In the genomic region with DNA sequence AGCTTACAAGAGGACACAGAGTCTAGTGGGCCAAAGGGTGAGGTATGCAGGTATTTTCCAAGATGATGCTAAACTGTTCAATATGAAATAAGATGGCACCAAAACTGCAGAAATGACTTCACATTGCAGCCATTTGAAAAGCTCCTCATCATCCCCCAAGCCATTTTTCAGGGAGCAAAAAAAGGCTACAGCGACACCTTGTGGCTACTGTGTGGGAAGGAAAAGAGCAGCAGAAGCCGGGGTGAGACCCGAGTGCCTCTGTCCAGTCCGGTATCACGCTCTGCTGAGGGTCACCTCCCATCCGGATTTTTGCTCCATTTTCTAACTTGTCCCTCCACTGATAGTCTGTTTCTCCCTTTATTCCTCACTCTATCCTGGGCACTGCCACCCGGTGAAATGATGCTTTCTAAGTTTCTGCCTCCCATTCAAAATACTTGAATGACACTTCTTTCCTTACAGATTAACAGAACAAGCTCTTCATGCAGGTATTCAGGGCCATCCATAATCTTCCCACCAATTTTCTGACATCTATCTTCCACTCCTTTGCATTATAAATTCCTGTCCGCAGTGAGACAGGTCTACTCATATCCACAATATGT, we compare ENCODE assay signal across 8 cellular contexts.
DNase-seq lines count a peak whose midpoint lies in the region; ATAC-seq and TF ChIP-seq lines count a peak whose summit lies in the region.

No MANE protein-coding gene starts in this region.

- peak; percentile 74 for ATAC-seq in HG02610 (IDR thresholded peaks at IDR 0.05; ENCODE audit: unreplicated experiment)

- DNase-seq in AG09309 (ENCODE audit: low read depth): no peak
- DNase-seq in NCI-H1694 (lab: John Stamatoyannopoulos, UW): peak; percentile 14
- peak; percentile 10 for DNase-seq in activated naive CD4-positive, alpha-beta T cell treated with anti-CD3 and anti-CD28 coated beads, Interleukin-2, amount 50 U/mL, for 16 hours
- no peak for DNase-seq in right atrium auricular region (ENCODE audit: low spot score)
- DNase-seq in spleen: no peak
- DNase-seq in T1000 (lab: John Stamatoyannopoulos, UW): no peak

- H3K9me3 ChIP-seq in right atrium auricular region (no peaks in the 10 kb centered on the region), spleen (no peaks in the 10 kb centered on the region)

- TF ChIP-seq CTCF in AG09309 (IDR thresholded peaks at IDR 0.05; ENCODE audit: control insufficient read depth, insufficient read depth, low read depth, low read length, missing control alignments) (peak; percentile 73), GM12873 (IDR thresholded peaks at IDR 0.05; ENCODE audit: insufficient read depth, low read depth, low read length, missing control alignments) (peak; percentile 85), right atrium auricular region (IDR thresholded peaks at IDR 0.05) (peak; percentile 57 to 82), spleen (IDR thresholded peaks at IDR 0.05 in 8 of 11, conservative IDR thresholded peaks at IDR 0.05 in 3 of 11) (peak in 8 of 11 experiments; percentile 28 to 69 (median 60))

- H3K4me3 ChIP-seq in AG09309 (ENCODE audit: control insufficient read depth, low read depth, low read length) (no peak overlapping the region), right atrium auricular region (no peak overlapping the region), spleen (no peak overlapping the region)

- H3K27ac ChIP-seq in right atrium auricular region (no peak overlapping the region), spleen (no peak overlapping the region)

- no peaks in the 10 kb centered on the region for H3K4me1 ChIP-seq in right atrium auricular region
- H3K4me1 ChIP-seq in spleen: no peaks in the 10 kb centered on the region

- H3K36me3 ChIP-seq in right atrium auricular region: no peaks in the 10 kb centered on the region
- no peaks in the 10 kb centered on the region for H3K36me3 ChIP-seq in spleen

- WGBS in spleen, 5 donors: 15 to 23% (median 20%) methylated on average over 8 of the region's 8 CpGs

- intact Hi-C loops in spleen (cut with DNase I; ENCODE audit: low total_unique reads): no loop called here

- H3K27me3 ChIP-seq in right atrium auricular region (no peaks in the 10 kb centered on the region), spleen (replicated peaks in 1 of 7) (peaks cover 0 to 20% (median 0%) of the 10 kb centered on the region in 7 donors)

- TF ChIP-seq POLR2A in spleen (IDR thresholded peaks at IDR 0.05): no peak

Comparison
In these comparisons a context has a peak if more than half of its experiments do, and no peak if none do; other contexts are left out.
1. DNase-seq: peak in NCI-H1694 (single experiment) and activated naive CD4-positive, alpha-beta T cell treated with anti-CD3 and anti-CD28 coated beads, Interleukin-2, amount 50 U/mL, for 16 hours (single experiment); none in AG09309 (single experiment), right atrium auricular region (single experiment), spleen (single experiment) and T1000 (single experiment).
2. Peak in every context shown above with its lines, with median percentiles within 50 percentile points of each other: CTCF ChIP-seq.